ENCODE assay signal across 10 cellular contexts in the genomic region with DNA sequence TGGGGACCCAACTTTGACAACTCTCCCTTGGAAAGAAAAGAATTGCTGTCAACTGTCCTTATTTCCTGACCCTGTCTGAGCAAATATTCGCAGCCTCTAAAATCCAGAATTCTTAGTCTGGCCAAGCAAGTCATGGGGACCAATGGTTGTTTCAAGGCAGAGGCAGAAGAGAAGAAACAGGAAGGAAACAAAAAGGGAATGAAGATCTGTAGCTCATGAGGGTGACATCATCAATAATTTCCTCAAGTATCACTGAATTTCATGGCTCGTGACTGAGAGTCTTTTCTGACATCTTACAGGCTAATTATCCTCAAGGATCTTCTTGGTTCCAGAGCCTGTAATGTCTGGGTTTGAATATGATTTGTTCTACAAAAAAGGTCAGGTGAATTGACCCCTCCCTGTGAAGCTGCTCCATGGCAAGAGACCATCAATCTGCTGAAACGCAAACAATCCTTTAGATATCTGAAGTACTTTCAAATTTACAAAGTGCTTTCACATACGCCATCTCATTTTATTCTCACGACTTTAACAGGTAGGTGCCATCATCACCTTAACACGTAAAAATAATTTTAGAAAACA. TPM values are rescaled to one million over a fixed set of nuclear protein-coding genes. Genes with fewer than 3 reads are reported as not detected.
A peak's percentile ranks its signal among the peaks of the same experiment; 100 is the strongest.
DNase-seq lines count a peak whose midpoint lies in the region; FAIRE-seq and TF ChIP-seq lines count a peak whose summit lies in the region.
"Had no signal": no experiment of that assay in that cellular context is flagged by ENCODE, and none has a peak within 500 bp of the region (broad histone marks: within the 10 kb centered on the region; RNA-seq: fewer than 3 reads in every experiment).

No MANE protein-coding gene starts in this region.

- peaks cover 20% of the 10 kb centered on the region for H4K20me1 ChIP-seq in PC-9 (ENCODE audit: insufficient read depth)
- no peaks in the 10 kb centered on the region for H4K20me1 ChIP-seq in endothelial cell of umbilical vein (replicated peaks; ENCODE audit: control insufficient read depth, extremely low read depth, insufficient read depth, low read length)

- intact Hi-C loops in MCF 10A (cut with micrococcal nuclease) = loop anchor here (1.0 to 10.0 kb wide), 3 partner anchors 7 to 404 kb away; partner anchors contain the start of gene VPS50
- intact Hi-C loops in breast epithelium (cut with DNase I; ENCODE audit: low total_unique reads) = loop anchor here (10.0 kb wide), 2 partner anchors 136 to 196 kb away; no protein-coding TSS in a partner anchor
- intact Hi-C loops in PC-9 (cut with micrococcal nuclease; ENCODE audit: unreplicated experiment) = loop anchor here (10.0 kb wide), 1 partner anchor 406 kb away; no protein-coding TSS in a partner anchor
- intact Hi-C loops in endothelial cell of umbilical vein (cut with micrococcal nuclease) = loop anchor here (5.0 kb wide), 1 partner anchor 63 kb away; no protein-coding TSS in a partner anchor
- intact Hi-C loops in transverse colon (cut with DNase I; ENCODE audit: low total_unique reads) = loop anchor here (5.0 to 10.0 kb wide), 2 partner anchors 113 to 216 kb away; no protein-coding TSS in a partner anchor

- H3K4me3 Mint-ChIP-seq in MCF 10A (ENCODE audit: unreplicated experiment) = no peak overlapping the region

- no peak overlapping the region for H2AFZ ChIP-seq in PC-9
- no peak overlapping the region for H2AFZ ChIP-seq in endothelial cell of umbilical vein (ENCODE audit: low read depth, low read length)

- FAIRE-seq in endothelial cell of umbilical vein (lab: Jason Lieb, UNC) = no peak
- FAIRE-seq: G401.6 had no signal

- H3K4me1 ChIP-seq in breast epithelium (no peaks in the 10 kb centered on the region), PC-9 (replicated peaks; ENCODE audit: insufficient read depth) (peaks cover 32% of the 10 kb centered on the region), endothelial cell of umbilical vein (ENCODE audit: control insufficient read depth, extremely low read depth, insufficient read depth, low read length) (peaks cover 28% of the 10 kb centered on the region), transverse colon (peaks cover 13 to 68% (median 35%) of the 10 kb centered on the region in 4 donors)

- peak overlapping the region; percentile 92 for H3K4me2 ChIP-seq in PC-9
- H3K4me2 ChIP-seq in endothelial cell of umbilical vein (ENCODE audit: insufficient read depth, low read length) = peak overlapping the region; percentile 16

- DNase-seq in MCF 10A (ENCODE audit: unreplicated experiment) = no peak
- DNase-seq in breast epithelium (ENCODE audit: low spot score in 2 of 2) = no peak
- no peak for DNase-seq in PC-9
- DNase-seq in endothelial cell of umbilical vein (ENCODE audit: low read depth, low spot score) = no peak
- DNase-seq in transverse colon = no peak
- DNase-seq in T-helper 9 cell = no peak
- no peak for DNase-seq in NCI-H510A (lab: John Stamatoyannopoulos, UW)
- DNase-seq in DMS 273 (lab: John Stamatoyannopoulos, UW; ENCODE audit: unreplicated experiment) = no peak
- DNase-seq: amygdala had no signal

- TF ChIP-seq POLR2A in breast epithelium (IDR thresholded peaks at IDR 0.05) = no peak
- no peak for TF ChIP-seq POLR2A in endothelial cell of umbilical vein (IDR thresholded peaks at IDR 0.05; ENCODE audit: low read depth, low read length)
- no peak for TF ChIP-seq POLR2A in transverse colon (IDR thresholded peaks at IDR 0.05)

- H3K27me3 Mint-ChIP-seq in MCF 10A (ENCODE audit: insufficient read depth, unreplicated experiment) = no peaks in the 10 kb centered on the region

- no peaks in the 10 kb centered on the region for H3K9me2 ChIP-seq in PC-9 (ENCODE audit: insufficient read depth)

- POLR2A ChIA-PET in MCF 10A (lab: Yijun Ruan, JAX) = interaction anchor here (0.6 to 8.4 kb wide), 7 partner anchors 14 to 382 kb away, joined by 3 to 89 read pairs (median 6); no protein-coding TSS in a partner anchor
- POLR2A ChIA-PET in PC-9 (lab: Charles Lee; ENCODE audit: unreplicated experiment) = no interaction called here
- POLR2A ChIA-PET in endothelial cell of umbilical vein (lab: Charles Lee) = no interaction called here

- H3K9me1 ChIP-seq in endothelial cell of umbilical vein (replicated peaks; ENCODE audit: control insufficient read depth, extremely low read depth, insufficient read depth, low read length) = no peaks in the 10 kb centered on the region

- TF ChIP-seq EP300 in transverse colon (IDR thresholded peaks at IDR 0.05; ENCODE audit: low read depth) = no peak

- no peak overlapping the region for H3K4me3 ChIP-seq in breast epithelium
- H3K4me3 ChIP-seq in PC-9 = no peak overlapping the region
- H3K4me3 ChIP-seq in endothelial cell of umbilical vein (replicated peaks in 1 of 3; ENCODE audit: insufficient read depth in 1 of 3, low read depth in 1 of 3, low read length in 3 of 3) = no peak overlapping the region
- no peak overlapping the region for H3K4me3 ChIP-seq in transverse colon

- H3K27ac Mint-ChIP-seq in MCF 10A (ENCODE audit: low read depth, unreplicated experiment) = peak overlapping the region; percentile 9

- CTCF ChIA-PET in MCF 10A (lab: Yijun Ruan, JAX) = interaction anchor here (0.8 to 5.2 kb wide), 8 partner anchors 12 to 210 kb away, joined by 3 to 48 read pairs (median 5); no protein-coding TSS in a partner anchor
- CTCF ChIA-PET in PC-9 (lab: Charles Lee) = no interaction called here
- CTCF ChIA-PET in endothelial cell of umbilical vein (lab: Charles Lee) = interaction anchor here (1.0 to 3.7 kb wide), 3 partner anchors 13 to 209 kb away, joined by 3 to 52 read pairs (median 4); no protein-coding TSS in a partner anchor

- no TSS peak for BruUV-seq in MCF 10A (replicated peaks; lab: Mats Ljungman, UMichigan)
- no TSS peak for BruUV-seq in PC-9 (replicated peaks; lab: Mats Ljungman, UMichigan)
- BruUV-seq in endothelial cell of umbilical vein (replicated peaks; lab: Mats Ljungman, UMichigan) = no TSS peak

- dilution Hi-C loops in endothelial cell of umbilical vein (cut with MboI; ENCODE audit: extremely low pct_ligation_motif_present, low sequenced_read_pairs) = no loop called here

- no peaks in the 10 kb centered on the region for H3K36me3 ChIP-seq in breast epithelium
- H3K36me3 ChIP-seq in PC-9 (ENCODE audit: low read depth) = peaks cover 30% of the 10 kb centered on the region
- H3K36me3 ChIP-seq in endothelial cell of umbilical vein (ENCODE audit: control insufficient read depth in 2 of 2, extremely low read depth in 1 of 2, insufficient read depth in 2 of 2, low read length in 2 of 2) = no peaks in the 10 kb centered on the region
- no peaks in the 10 kb centered on the region for H3K36me3 ChIP-seq in transverse colon

- H3K9me3 Mint-ChIP-seq in MCF 10A (ENCODE audit: unreplicated experiment) = no peaks in the 10 kb centered on the region

- no peak for TF ChIP-seq CTCF in MCF 10A (IDR thresholded peaks at IDR 0.05; ENCODE audit: unreplicated experiment)
- TF ChIP-seq CTCF in breast epithelium (IDR thresholded peaks at IDR 0.05) = no peak
- no peak for TF ChIP-seq CTCF in PC-9 (conservative IDR thresholded peaks at IDR 0.05)
- TF ChIP-seq CTCF in endothelial cell of umbilical vein (IDR thresholded peaks at IDR 0.05; ENCODE audit: extremely low read depth in 1 of 2, insufficient read depth in 1 of 2, low read depth in 1 of 2, low read length in 2 of 2) = no peak
- no peak for TF ChIP-seq CTCF in transverse colon (IDR thresholded peaks at IDR 0.05)

- no peaks in the 10 kb centered on the region for H3K9me3 ChIP-seq in breast epithelium
- H3K9me3 ChIP-seq in PC-9 (ENCODE audit: insufficient read depth, low read depth) = no peaks in the 10 kb centered on the region
- H3K9me3 ChIP-seq in endothelial cell of umbilical vein (replicated peaks; ENCODE audit: control insufficient read depth, insufficient read depth, low read length) = no peaks in the 10 kb centered on the region
- no peaks in the 10 kb centered on the region for H3K9me3 ChIP-seq in transverse colon

- WGBS in transverse colon (ENCODE audit: low coverage in 1 of 2), 2 donors = 38 to 58% methylated on average over 6 of the region's 6 CpGs

- H3K4me1 Mint-ChIP-seq in MCF 10A (ENCODE audit: insufficient read depth, unreplicated experiment) = peaks cover 49% of the 10 kb centered on the region

- H3F3A ChIP-seq in PC-9 (ENCODE audit: insufficient read depth, low read depth) = peaks cover 13% of the 10 kb centered on the region; the same call in 1 of the 2 replicates

- H3K36me3 Mint-ChIP-seq in MCF 10A (ENCODE audit: insufficient read depth, unreplicated experiment) = peaks cover 25% of the 10 kb centered on the region

- H3K27me3 ChIP-seq in breast epithelium = no peaks in the 10 kb centered on the region
- H3K27me3 ChIP-seq in PC-9 (ENCODE audit: insufficient read depth, low read depth) = no peaks in the 10 kb centered on the region
- H3K27me3 ChIP-seq in endothelial cell of umbilical vein (ENCODE audit: control insufficient read depth in 2 of 2, insufficient read depth in 2 of 2, low read length in 2 of 2) = no peaks in the 10 kb centered on the region
- H3K27me3 ChIP-seq in transverse colon = no peaks in the 10 kb centered on the region

- H3K79me2 ChIP-seq in PC-9 (ENCODE audit: low read depth) (peaks cover 87% of the 10 kb centered on the region), endothelial cell of umbilical vein (ENCODE audit: control insufficient read depth, insufficient read depth, low read length) (peaks cover 59% of the 10 kb centered on the region)

- H3K9ac ChIP-seq in endothelial cell of umbilical vein (replicated peaks; ENCODE audit: extremely low read depth, insufficient read depth, low read length) = no peak overlapping the region

- H3K27ac ChIP-seq in breast epithelium = peak overlapping the region in 1 of 2 donors; percentile 13
- no peak overlapping the region for H3K27ac ChIP-seq in PC-9
- H3K27ac ChIP-seq in endothelial cell of umbilical vein (ENCODE audit: insufficient read depth, low read depth, low read length) = no peak overlapping the region
- peak overlapping the region; percentile 13 to 94 (median 93) for H3K27ac ChIP-seq in transverse colon

- in situ Hi-C loops in transverse colon (cut with MboI; ENCODE audit: low pct_ligation_motif_present in 1 of 4, low pct_unique_long_range_greater_than_20kb in 1 of 4, low sequenced_read_pairs in 3 of 4) = loop anchor here (5.0 to 10.0 kb wide), 4 partner anchors 136 to 206 kb away; no protein-coding TSS in a partner anchor

TF ChIP-seq in endothelial cell of umbilical vein, 7 proteins besides CTCF, POLR2A, EP300 and RAD21 (continues in another document):
- no peak for TF ChIP-seq FOS (IDR thresholded peaks at IDR 0.05; ENCODE audit: borderline replicate concordance, insufficient read depth, low read length)

RNA-seq across cellular contexts. Expression of gene CDK6, which starts 5.8 kb away (rescaled TPM):
- total RNA-seq in MCF 10A (2022) = 89.8 and 124 TPM in 2 replicates
- total RNA-seq in breast epithelium = 10 to 100 TPM; 12.8 to 26.2 (median 23.6) TPM
- total RNA-seq in PC-9 (2021) = 49.5 and 52.2 TPM in 2 replicates
- total RNA-seq in endothelial cell of umbilical vein = 28.2 and 28.7 TPM in 2 replicates
- 6.0 and 6.7 TPM in 2 replicates for polyA plus RNA-seq in endothelial cell of umbilical vein
- 5.0 and 5.5 TPM in 2 replicates for polyA plus RNA-seq in endothelial cell of umbilical vein (2011; cell fraction: cytosol; rRNA removed)
- polyA plus RNA-seq in endothelial cell of umbilical vein (2011; cell fraction: nucleus; rRNA removed) = 21.9 and 22.8 TPM in 2 replicates
- 5.2 and 7.4 TPM in 2 replicates for polyA plus RNA-seq in endothelial cell of umbilical vein (2012)
- polyA minus RNA-seq in endothelial cell of umbilical vein = 37.2 and 55.8 TPM in 2 replicates
- polyA minus RNA-seq in endothelial cell of umbilical vein (2011; cell fraction: cytosol; rRNA and poly(A)+ RNA removed) = 90.3 TPM
- polyA minus RNA-seq in endothelial cell of umbilical vein (2011; cell fraction: nucleus; rRNA and poly(A)+ RNA removed) = 69.8 and 112 TPM in 2 replicates
- total RNA-seq in transverse colon = 10 to 100 TPM; 12.9 to 32.7 (median 21.6) TPM

Comparison
In these comparisons a context has a peak if more than half of its experiments do, and no peak if none do; other contexts are left out.
1. H3K27ac ChIP-seq: peak in transverse colon (4 of 4); none in PC-9 (single experiment) and endothelial cell of umbilical vein (single experiment).